Comparison of ENCODE assay signal across 1 cellular context in the genomic region with DNA sequence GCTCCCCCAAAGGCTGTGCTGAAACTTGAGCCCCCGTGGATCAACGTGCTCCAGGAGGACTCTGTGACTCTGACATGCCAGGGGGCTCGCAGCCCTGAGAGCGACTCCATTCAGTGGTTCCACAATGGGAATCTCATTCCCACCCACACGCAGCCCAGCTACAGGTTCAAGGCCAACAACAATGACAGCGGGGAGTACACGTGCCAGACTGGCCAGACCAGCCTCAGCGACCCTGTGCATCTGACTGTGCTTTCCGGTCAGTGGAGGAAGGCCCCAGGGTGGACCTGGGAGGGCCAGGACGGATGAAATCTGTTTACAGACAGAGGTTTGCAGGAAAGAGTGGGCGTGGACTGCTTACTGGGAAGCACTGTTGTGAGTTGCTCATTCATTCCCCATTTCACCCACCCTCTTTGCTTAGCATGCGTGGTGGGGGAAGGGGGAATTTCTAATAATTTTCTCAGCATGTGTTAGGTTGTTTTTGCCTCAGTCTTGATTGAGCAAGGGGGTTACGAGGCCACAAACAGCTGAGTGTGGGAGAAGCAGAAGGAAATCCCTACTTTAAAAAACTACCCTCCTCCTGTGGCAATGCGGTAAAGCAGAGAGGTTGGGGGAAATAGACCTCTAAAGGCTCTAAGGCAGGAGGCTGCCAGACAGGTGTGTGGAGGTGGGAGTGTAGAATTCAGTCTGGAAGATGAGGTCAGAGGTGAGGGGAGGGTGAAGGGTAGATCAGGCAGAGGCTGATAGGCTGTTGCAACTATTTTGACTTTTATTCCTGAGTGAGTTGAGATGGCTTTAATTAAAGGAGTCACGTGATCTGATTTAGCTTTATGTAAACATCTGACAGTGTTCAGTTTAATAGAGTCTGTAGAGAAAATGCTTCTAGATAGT.
TF ChIP-seq lines count a peak whose summit lies in the region.

No MANE protein-coding gene starts in this region.

TF ChIP-seq in GM23338, 12 proteins besides CTCF, POLR2A, EP300 and RAD21:
- TF ChIP-seq, protein P1, sequence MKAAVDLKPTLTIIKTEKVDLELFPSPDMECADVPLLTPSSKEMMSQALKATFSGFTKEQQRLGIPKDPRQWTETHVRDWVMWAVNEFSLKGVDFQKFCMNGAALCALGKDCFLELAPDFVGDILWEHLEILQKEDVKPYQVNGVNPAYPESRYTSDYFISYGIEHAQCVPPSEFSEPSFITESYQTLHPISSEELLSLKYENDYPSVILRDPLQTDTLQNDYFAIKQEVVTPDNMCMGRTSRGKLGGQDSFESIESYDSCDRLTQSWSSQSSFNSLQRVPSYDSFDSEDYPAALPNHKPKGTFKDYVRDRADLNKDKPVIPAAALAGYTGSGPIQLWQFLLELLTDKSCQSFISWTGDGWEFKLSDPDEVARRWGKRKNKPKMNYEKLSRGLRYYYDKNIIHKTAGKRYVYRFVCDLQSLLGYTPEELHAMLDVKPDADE (IDR thresholded peaks at IDR 0.05), result no peak
- no peak for TF ChIP-seq ZNF114 (CRISPR knock-in tag; IDR thresholded peaks at IDR 0.05)
- TF ChIP-seq, protein P2, sequence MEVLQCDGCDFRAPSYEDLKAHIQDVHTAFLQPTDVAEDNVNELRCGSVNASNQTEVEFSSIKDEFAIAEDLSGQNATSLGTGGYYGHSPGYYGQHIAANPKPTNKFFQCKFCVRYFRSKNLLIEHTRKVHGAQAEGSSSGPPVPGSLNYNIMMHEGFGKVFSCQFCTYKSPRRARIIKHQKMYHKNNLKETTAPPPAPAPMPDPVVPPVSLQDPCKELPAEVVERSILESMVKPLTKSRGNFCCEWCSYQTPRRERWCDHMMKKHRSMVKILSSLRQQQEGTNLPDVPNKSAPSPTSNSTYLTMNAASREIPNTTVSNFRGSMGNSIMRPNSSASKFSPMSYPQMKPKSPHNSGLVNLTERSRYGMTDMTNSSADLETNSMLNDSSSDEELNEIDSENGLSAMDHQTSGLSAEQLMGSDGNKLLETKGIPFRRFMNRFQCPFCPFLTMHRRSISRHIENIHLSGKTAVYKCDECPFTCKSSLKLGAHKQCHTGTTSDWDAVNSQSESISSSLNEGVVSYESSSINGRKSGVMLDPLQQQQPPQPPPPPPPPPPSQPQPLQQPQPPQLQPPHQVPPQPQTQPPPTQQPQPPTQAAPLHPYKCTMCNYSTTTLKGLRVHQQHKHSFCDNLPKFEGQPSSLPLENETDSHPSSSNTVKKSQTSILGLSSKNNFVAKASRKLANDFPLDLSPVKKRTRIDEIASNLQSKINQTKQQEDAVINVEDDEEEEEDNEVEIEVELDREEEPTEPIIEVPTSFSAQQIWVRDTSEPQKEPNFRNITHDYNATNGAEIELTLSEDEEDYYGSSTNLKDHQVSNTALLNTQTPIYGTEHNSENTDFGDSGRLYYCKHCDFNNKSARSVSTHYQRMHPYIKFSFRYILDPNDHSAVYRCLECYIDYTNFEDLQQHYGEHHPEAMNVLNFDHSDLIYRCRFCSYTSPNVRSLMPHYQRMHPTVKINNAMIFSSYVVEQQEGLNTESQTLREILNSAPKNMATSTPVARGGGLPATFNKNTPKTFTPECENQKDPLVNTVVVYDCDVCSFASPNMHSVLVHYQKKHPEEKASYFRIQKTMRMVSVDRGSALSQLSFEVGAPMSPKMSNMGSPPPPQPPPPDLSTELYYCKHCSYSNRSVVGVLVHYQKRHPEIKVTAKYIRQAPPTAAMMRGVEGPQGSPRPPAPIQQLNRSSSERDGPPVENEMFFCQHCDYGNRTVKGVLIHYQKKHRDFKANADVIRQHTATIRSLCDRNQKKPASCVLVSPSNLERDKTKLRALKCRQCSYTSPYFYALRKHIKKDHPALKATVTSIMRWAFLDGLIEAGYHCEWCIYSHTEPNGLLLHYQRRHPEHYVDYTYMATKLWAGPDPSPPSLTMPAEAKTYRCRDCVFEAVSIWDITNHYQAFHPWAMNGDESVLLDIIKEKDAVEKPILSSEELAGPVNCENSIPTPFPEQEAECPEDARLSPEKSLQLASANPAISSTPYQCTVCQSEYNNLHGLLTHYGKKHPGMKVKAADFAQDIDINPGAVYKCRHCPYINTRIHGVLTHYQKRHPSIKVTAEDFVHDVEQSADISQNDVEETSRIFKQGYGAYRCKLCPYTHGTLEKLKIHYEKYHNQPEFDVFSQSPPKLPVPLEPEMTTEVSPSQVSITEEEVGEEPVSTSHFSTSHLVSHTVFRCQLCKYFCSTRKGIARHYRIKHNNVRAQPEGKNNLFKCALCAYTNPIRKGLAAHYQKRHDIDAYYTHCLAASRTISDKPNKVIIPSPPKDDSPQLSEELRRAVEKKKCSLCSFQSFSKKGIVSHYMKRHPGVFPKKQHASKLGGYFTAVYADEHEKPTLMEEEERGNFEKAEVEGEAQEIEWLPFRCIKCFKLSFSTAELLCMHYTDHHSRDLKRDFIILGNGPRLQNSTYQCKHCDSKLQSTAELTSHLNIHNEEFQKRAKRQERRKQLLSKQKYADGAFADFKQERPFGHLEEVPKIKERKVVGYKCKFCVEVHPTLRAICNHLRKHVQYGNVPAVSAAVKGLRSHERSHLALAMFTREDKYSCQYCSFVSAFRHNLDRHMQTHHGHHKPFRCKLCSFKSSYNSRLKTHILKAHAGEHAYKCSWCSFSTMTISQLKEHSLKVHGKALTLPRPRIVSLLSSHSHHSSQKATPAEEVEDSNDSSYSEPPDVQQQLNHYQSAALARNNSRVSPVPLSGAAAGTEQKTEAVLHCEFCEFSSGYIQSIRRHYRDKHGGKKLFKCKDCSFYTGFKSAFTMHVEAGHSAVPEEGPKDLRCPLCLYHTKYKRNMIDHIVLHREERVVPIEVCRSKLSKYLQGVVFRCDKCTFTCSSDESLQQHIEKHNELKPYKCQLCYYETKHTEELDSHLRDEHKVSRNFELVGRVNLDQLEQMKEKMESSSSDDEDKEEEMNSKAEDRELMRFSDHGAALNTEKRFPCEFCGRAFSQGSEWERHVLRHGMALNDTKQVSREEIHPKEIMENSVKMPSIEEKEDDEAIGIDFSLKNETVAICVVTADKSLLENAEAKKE (CRISPR knock-in tag; IDR thresholded peaks at IDR 0.05), result no peak
- no peak for TF ChIP-seq EZH2 (IDR thresholded peaks at IDR 0.05; ENCODE audit: low read depth, unreplicated experiment)
- no peak for TF ChIP-seq JUNB (IDR thresholded peaks at IDR 0.05; ENCODE audit: unreplicated experiment)
- no peak for TF ChIP-seq NANOG (IDR thresholded peaks at IDR 0.05; ENCODE audit: borderline replicate concordance)
- TF ChIP-seq STAT1 (IDR thresholded peaks at IDR 0.05; ENCODE audit: unreplicated experiment), result no peak
- TF ChIP-seq, protein P3, sequence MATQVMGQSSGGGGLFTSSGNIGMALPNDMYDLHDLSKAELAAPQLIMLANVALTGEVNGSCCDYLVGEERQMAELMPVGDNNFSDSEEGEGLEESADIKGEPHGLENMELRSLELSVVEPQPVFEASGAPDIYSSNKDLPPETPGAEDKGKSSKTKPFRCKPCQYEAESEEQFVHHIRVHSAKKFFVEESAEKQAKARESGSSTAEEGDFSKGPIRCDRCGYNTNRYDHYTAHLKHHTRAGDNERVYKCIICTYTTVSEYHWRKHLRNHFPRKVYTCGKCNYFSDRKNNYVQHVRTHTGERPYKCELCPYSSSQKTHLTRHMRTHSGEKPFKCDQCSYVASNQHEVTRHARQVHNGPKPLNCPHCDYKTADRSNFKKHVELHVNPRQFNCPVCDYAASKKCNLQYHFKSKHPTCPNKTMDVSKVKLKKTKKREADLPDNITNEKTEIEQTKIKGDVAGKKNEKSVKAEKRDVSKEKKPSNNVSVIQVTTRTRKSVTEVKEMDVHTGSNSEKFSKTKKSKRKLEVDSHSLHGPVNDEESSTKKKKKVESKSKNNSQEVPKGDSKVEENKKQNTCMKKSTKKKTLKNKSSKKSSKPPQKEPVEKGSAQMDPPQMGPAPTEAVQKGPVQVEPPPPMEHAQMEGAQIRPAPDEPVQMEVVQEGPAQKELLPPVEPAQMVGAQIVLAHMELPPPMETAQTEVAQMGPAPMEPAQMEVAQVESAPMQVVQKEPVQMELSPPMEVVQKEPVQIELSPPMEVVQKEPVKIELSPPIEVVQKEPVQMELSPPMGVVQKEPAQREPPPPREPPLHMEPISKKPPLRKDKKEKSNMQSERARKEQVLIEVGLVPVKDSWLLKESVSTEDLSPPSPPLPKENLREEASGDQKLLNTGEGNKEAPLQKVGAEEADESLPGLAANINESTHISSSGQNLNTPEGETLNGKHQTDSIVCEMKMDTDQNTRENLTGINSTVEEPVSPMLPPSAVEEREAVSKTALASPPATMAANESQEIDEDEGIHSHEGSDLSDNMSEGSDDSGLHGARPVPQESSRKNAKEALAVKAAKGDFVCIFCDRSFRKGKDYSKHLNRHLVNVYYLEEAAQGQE (IDR thresholded peaks at IDR 0.05; ENCODE audit: unreplicated experiment), result no peak
- no peak for TF ChIP-seq ZNF331 (CRISPR knock-in tag; IDR thresholded peaks at IDR 0.05; ENCODE audit: low read depth)
- TF ChIP-seq POLR2AphosphoS5 (IDR thresholded peaks at IDR 0.05; ENCODE audit: low read depth), result no peak
- TF ChIP-seq CREB1 (CRISPR knock-in tag; IDR thresholded peaks at IDR 0.05; ENCODE audit: low read depth), result no peak
- TF ChIP-seq EZH2phosphoT487 (IDR thresholded peaks at IDR 0.05; ENCODE audit: unreplicated experiment), result no peak
TF ChIP-seq in GM23338: peak in this region for 0.
